9 cellular contexts compared by ENCODE assay signal in the genomic region with DNA sequence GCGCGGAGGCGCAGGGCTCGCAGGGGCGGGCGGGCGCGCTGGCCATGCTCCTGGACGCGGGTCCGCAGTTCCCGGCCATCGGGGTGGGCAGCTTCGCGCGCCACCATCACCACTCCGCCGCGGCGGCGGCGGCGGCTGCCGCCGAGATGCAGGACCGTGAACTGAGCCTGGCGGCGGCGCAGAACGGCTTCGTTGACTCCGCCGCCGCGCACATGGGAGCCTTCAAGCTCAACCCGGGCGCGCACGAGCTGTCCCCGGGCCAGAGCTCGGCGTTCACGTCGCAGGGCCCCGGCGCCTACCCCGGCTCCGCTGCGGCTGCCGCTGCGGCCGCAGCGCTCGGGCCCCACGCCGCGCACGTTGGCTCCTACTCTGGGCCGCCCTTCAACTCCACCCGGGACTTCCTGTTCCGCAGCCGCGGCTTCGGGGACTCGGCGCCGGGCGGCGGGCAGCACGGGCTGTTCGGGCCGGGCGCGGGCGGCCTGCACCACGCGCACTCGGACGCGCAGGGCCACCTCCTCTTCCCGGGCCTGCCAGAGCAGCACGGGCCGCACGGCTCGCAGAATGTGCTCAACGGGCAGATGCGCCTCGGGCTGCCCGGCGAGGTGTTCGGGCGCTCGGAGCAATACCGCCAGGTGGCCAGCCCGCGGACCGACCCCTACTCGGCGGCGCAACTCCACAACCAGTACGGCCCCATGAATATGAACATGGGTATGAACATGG. TPM values are rescaled to one million over a fixed set of nuclear protein-coding genes. Genes with fewer than 3 reads are reported as not detected.
DNase-seq lines count a peak whose midpoint lies in the region; ATAC-seq and TF ChIP-seq lines count a peak whose summit lies in the region.
"Had no signal": no experiment of that assay in that cellular context is flagged by ENCODE, and none has a peak within 500 bp of the region (broad histone marks: within the 10 kb centered on the region; RNA-seq: fewer than 3 reads in every experiment).

No MANE protein-coding gene starts in this region.

- DNase-seq in cardiac muscle cell (ENCODE audit: low read depth in 1 of 2, low spot score in 1 of 2) = peak in 1 of 2 donors; percentile 62
- DNase-seq in Right ventricle myocardium inferior (ENCODE audit: missing footprints) = no peak
- DNase-seq in left kidney (ENCODE audit: low read depth, low spot score) = peak; percentile 77
- DNase-seq in DMS153 (lab: John Stamatoyannopoulos, UW) = no peak
- DNase-seq in stimulated activated naive CD4-positive, alpha-beta T cell treated with Interleukin-2 at 50 U/mL for 16 hours (lab: John Stamatoyannopoulos, UW) = no peak

- no peaks in the 10 kb centered on the region for H3K4me1 ChIP-seq in cardiac muscle cell (ENCODE audit: low read depth)
- H3K4me1 ChIP-seq in urinary bladder (ENCODE audit: insufficient read depth) = peaks cover 5% of the 10 kb centered on the region

- H3K36me3 ChIP-seq in cardiac muscle cell = no peaks in the 10 kb centered on the region
- H3K36me3 ChIP-seq in urinary bladder (ENCODE audit: insufficient read depth) = no peaks in the 10 kb centered on the region

- no peak for TF ChIP-seq CTCF in cardiac muscle cell (IDR thresholded peaks at IDR 0.05; ENCODE audit: low read depth, low read length)

- under 1% methylated on average over 99 of the region's 101 CpGs for WGBS in urinary bladder

- H3K27me3 ChIP-seq in cardiac muscle cell = peaks cover 96% of the 10 kb centered on the region

- H3K27ac ChIP-seq in cardiac muscle cell (no peak overlapping the region), angular gyrus (ENCODE audit: low read depth, low read length) (peak overlapping the region; percentile 51), urinary bladder (ENCODE audit: low read depth) (no peak overlapping the region)

- H3K4me3 ChIP-seq in cardiac muscle cell = peak overlapping the region; percentile 54
- peak overlapping the region; percentile 39 for H3K4me3 ChIP-seq in urinary bladder (ENCODE audit: low read depth, low read length)

- intact Hi-C loops in Right ventricle myocardium inferior (cut with DNase I) = no loop called here

- ATAC-seq in Right ventricle myocardium inferior (no peak), GM21529 (IDR thresholded peaks at IDR 0.05; ENCODE audit: unreplicated experiment) (no peak)

- no peaks in the 10 kb centered on the region for H3K9me3 ChIP-seq in cardiac muscle cell (ENCODE audit: low read depth)

RNA-seq across cellular contexts. Expression of a gene that starts 0.6 kb away (rescaled TPM):
- total RNA-seq in cardiac muscle cell = 0.06 and 0.11 TPM in 2 replicates
- 0.21 TPM in 1 of 2 replicates, not detected in the other for polyA plus RNA-seq in cardiac muscle cell
- total RNA-seq in Right ventricle myocardium inferior = not detected
- total RNA-seq in urinary bladder = 0.11 TPM
- not detected for polyA plus RNA-seq in urinary bladder
- total RNA-seq: renal cortical epithelial cell had no signal

RNA-seq across cellular contexts. Expression of a gene that starts 10.6 kb away (rescaled TPM):
- 0.56 and 0.69 TPM in 2 replicates for total RNA-seq in cardiac muscle cell
- 0.22 and 0.85 TPM in 2 replicates for polyA plus RNA-seq in cardiac muscle cell
- total RNA-seq in Right ventricle myocardium inferior = not detected
- total RNA-seq in urinary bladder = not detected
- polyA plus RNA-seq in urinary bladder = not detected
- total RNA-seq: renal cortical epithelial cell had no signal
